Comparison of ENCODE assay signal across 17 cellular contexts in the genomic region with DNA sequence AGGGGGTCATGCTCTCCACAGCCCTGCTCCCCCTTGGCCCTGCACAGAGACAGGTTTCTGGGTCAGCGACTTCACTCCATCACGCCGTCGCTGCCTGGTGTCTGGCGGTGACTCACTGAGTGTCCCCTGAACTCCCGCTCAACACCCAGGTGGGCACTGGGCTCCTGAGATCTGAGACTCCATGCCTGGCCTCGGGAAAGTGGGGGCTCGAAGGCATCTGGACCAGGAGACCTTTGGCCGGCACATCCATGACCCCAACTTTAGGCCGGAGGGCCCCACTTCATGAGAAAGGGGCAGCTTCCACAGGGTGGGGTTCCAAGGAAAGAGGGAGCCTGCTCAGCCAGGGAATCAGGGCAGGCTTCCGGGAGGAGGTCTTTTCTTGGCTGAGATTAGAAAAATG.
DNase-seq lines count a peak whose midpoint lies in the region; ATAC-seq, FAIRE-seq and TF ChIP-seq lines count a peak whose summit lies in the region.
"Had no signal": no experiment of that assay in that cellular context is flagged by ENCODE, and none has a peak within 500 bp of the region (broad histone marks: within the 10 kb centered on the region; RNA-seq: fewer than 3 reads in every experiment).

No MANE protein-coding gene starts in this region.

- H3K36me3 Mint-ChIP-seq in T-helper 2 cell treated with Interferon-gamma antibody and Interleukin-4, amounts not matched to agents 5 μg/mL and 100 μg/mL, for 36 hours (ENCODE audit: low read depth), result no peaks in the 10 kb centered on the region

- H3K9ac ChIP-seq in HepG2 (ENCODE audit: insufficient read depth, low read depth, low read length), result no peak overlapping the region

- no peaks in the 10 kb centered on the region for H3K36me3 ChIP-seq in upper lobe of left lung
- no peaks in the 10 kb centered on the region for H3K36me3 ChIP-seq in HepG2 (replicated peaks in 1 of 2; ENCODE audit: control insufficient read depth in 1 of 2, insufficient read depth in 2 of 2, low read length in 2 of 2)
- H3K36me3 ChIP-seq: HAP-1 had no signal

- no peak for TF ChIP-seq RAD21 in HepG2 (CRISPR knock-in tag; IDR thresholded peaks at IDR 0.05)

- intact Hi-C loops in HepG2 (cut with micrococcal nuclease; ENCODE audit: unreplicated experiment), result no loop called here

- no peak for DNase-seq in T-helper 2 cell treated with Interferon-gamma antibody and Interleukin-4, amounts not matched to agents 5 μg/mL and 100 μg/mL, for 36 hours (ENCODE audit: low spot score)
- DNase-seq in T-helper 2 cell (no peak), RCC 7860 (ENCODE audit: low spot score) (peak; percentile 6), left kidney (ENCODE audit: low read depth, low spot score) (peak; percentile 45), retina (peak; percentile 52), upper lobe of left lung (no peak), HepG2 (ENCODE audit: low spot score) (no peak), D341Med (ENCODE audit: low spot score) (no peak)
- DNase-seq: C1 segment of cervical spinal cord, NCI-H446, NCI-H774 had no signal

- H3K9me3 ChIP-seq in upper lobe of left lung, result no peaks in the 10 kb centered on the region
- no peaks in the 10 kb centered on the region for H3K9me3 ChIP-seq in HepG2 (ENCODE audit: low read length)
- H3K9me3 ChIP-seq: A549, HAP-1 had no signal

- peak overlapping the region; percentile 28 for H3K27ac Mint-ChIP-seq in T-helper 2 cell treated with Interferon-gamma antibody and Interleukin-4, amounts not matched to agents 5 μg/mL and 100 μg/mL, for 36 hours

- no peak overlapping the region for H3K27ac ChIP-seq in upper lobe of left lung
- no peak overlapping the region for H3K27ac ChIP-seq in HepG2 (ENCODE audit: extremely low read length, insufficient read depth, low read length)
- H3K27ac ChIP-seq: A549, HL-60, PC-9 had no signal

- POLR2A ChIA-PET in HepG2 (lab: Yijun Ruan, JAX), result no interaction called here

- H3K4me2 ChIP-seq in HepG2 (ENCODE audit: low read depth, low read length), result no peak overlapping the region
- H3K4me2 ChIP-seq: PC-9 had no signal

- no peak overlapping the region for H2AFZ ChIP-seq in HepG2 (ENCODE audit: low read length)
- H2AFZ ChIP-seq: PC-9 had no signal

- FAIRE-seq in RCC 7860 (lab: Jason Lieb, UNC) (no peak), HepG2 (lab: Jason Lieb, UNC) (no peak)
- FAIRE-seq: A549, G401.6, HTR-8/SVneo had no signal

- H3K27me3 ChIP-seq in upper lobe of left lung (peaks cover 0 to 15% (median 5%) of the 10 kb centered on the region in 4 donors), HepG2 (ENCODE audit: control insufficient read depth in 1 of 2, insufficient read depth in 2 of 2, low read length in 2 of 2) (peaks cover 5 to 19% of the 10 kb centered on the region in 2 experiments)

- H3K79me2 ChIP-seq in HepG2 (ENCODE audit: insufficient read depth, low read length), result no peaks in the 10 kb centered on the region

- TF ChIP-seq CTCF in upper lobe of left lung (IDR thresholded peaks at IDR 0.05) (no peak), HepG2 (CRISPR knock-in tag; IDR thresholded peaks at IDR 0.05) (no peak)

- no peak overlapping the region for H3K4me3 Mint-ChIP-seq in T-helper 2 cell treated with Interferon-gamma antibody and Interleukin-4, amounts not matched to agents 5 μg/mL and 100 μg/mL, for 36 hours

- TF ChIP-seq POLR2A in upper lobe of left lung (IDR thresholded peaks at IDR 0.05) (no peak), HepG2 (IDR thresholded peaks at IDR 0.05; ENCODE audit: insufficient read depth in 1 of 2, low read depth in 2 of 2, low read length in 2 of 2) (no peak)

- CTCF ChIA-PET in HepG2 (lab: Yijun Ruan, JAX; ENCODE audit: low intra/inter-chr PET ratio, low total read pairs), result no interaction called here

- H4K20me1 ChIP-seq in HepG2 (ENCODE audit: insufficient read depth, low read length), result no peaks in the 10 kb centered on the region

- H3K4me1 ChIP-seq in upper lobe of left lung, result peaks cover 0 to 13% (median 5%) of the 10 kb centered on the region in 4 donors
- H3K4me1 ChIP-seq in HepG2 (ENCODE audit: insufficient read depth, low read length), result no peaks in the 10 kb centered on the region
- H3K4me1 ChIP-seq: HAP-1 had no signal

- no TSS peak for BruUV-seq in HepG2 (replicated peaks; lab: Mats Ljungman, UMichigan)

- ATAC-seq in upper lobe of left lung (ENCODE audit: low FRiP score in 2 of 2), result no peak
- no peak for ATAC-seq in HepG2

- no peaks in the 10 kb centered on the region for H3K27me3 Mint-ChIP-seq in T-helper 2 cell treated with Interferon-gamma antibody and Interleukin-4, amounts not matched to agents 5 μg/mL and 100 μg/mL, for 36 hours (ENCODE audit: low read depth)

- in situ Hi-C loops in HepG2 (cut with HindIII; ENCODE audit: extremely low pct_ligation_motif_present, low pct_unique_long_range_greater_than_20kb), result loop anchor here (10.0 kb wide), 1 partner anchor 268 kb away; no protein-coding TSS in a partner anchor

- TF ChIP-seq EP300 in upper lobe of left lung (IDR thresholded peaks at IDR 0.05), result no peak
- TF ChIP-seq EP300 in HepG2 (IDR thresholded peaks at IDR 0.05; ENCODE audit: low read depth in 2 of 2, low read length in 2 of 2), result no peak
- no peak for TF ChIP-seq EP300 in HepG2 (CRISPR knock-in tag; IDR thresholded peaks at IDR 0.05; ENCODE audit: borderline replicate concordance)

- peaks cover 6% of the 10 kb centered on the region for H3K4me1 Mint-ChIP-seq in T-helper 2 cell treated with Interferon-gamma antibody and Interleukin-4, amounts not matched to agents 5 μg/mL and 100 μg/mL, for 36 hours (ENCODE audit: low read depth)

- H3K4me3 ChIP-seq in upper lobe of left lung (no peak overlapping the region), HepG2 (replicated peaks in 1 of 3; ENCODE audit: insufficient read depth in 1 of 3, low read depth in 2 of 3, low read length in 3 of 3) (no peak overlapping the region)
- H3K4me3 ChIP-seq: A549, HAP-1, PC-9 had no signal

- H3K9me3 Mint-ChIP-seq in T-helper 2 cell treated with Interferon-gamma antibody and Interleukin-4, amounts not matched to agents 5 μg/mL and 100 μg/mL, for 36 hours, result no peaks in the 10 kb centered on the region

- WGBS in upper lobe of left lung, 2 donors, result 79 to 83% methylated on average over 10 to 11 of the region's 11 CpGs
- WGBS in HepG2 (ENCODE audit: low lambda C conversion rate), result 0% methylated on average over 5 of the region's 11 CpGs

TF ChIP-seq in HepG2, 621 proteins besides CTCF, POLR2A, EP300 and RAD21:
- TF ChIP-seq HNF4A (CRISPR knock-in tag; IDR thresholded peaks at IDR 0.05) (no peak), PLRG1 (conservative IDR thresholded peaks at IDR 0.05) (no peak), ZNF350 (CRISPR knock-in tag; IDR thresholded peaks at IDR 0.05; ENCODE audit: borderline replicate concordance, low read depth) (no peak), CCAR2 (optimal IDR thresholded peaks at IDR 0.05; ENCODE audit: low read depth, low read length) (no peak), ZNF138 (CRISPR knock-in tag; IDR thresholded peaks at IDR 0.05; ENCODE audit: low read depth) (no peak), KLF16 (CRISPR knock-in tag; IDR thresholded peaks at IDR 0.05) (no peak), GFI1 (CRISPR knock-in tag; IDR thresholded peaks at IDR 0.05; ENCODE audit: borderline replicate concordance) (no peak), KMT2B (CRISPR knock-in tag; IDR thresholded peaks at IDR 0.05) (no peak), RNF2 (conservative IDR thresholded peaks at IDR 0.05; ENCODE audit: low read depth) (no peak), IKZF4 (CRISPR knock-in tag; IDR thresholded peaks at IDR 0.05; ENCODE audit: borderline replicate concordance, low read depth, not compliant biosample characterization) (no peak)
- TF ChIP-seq, protein P1, sequence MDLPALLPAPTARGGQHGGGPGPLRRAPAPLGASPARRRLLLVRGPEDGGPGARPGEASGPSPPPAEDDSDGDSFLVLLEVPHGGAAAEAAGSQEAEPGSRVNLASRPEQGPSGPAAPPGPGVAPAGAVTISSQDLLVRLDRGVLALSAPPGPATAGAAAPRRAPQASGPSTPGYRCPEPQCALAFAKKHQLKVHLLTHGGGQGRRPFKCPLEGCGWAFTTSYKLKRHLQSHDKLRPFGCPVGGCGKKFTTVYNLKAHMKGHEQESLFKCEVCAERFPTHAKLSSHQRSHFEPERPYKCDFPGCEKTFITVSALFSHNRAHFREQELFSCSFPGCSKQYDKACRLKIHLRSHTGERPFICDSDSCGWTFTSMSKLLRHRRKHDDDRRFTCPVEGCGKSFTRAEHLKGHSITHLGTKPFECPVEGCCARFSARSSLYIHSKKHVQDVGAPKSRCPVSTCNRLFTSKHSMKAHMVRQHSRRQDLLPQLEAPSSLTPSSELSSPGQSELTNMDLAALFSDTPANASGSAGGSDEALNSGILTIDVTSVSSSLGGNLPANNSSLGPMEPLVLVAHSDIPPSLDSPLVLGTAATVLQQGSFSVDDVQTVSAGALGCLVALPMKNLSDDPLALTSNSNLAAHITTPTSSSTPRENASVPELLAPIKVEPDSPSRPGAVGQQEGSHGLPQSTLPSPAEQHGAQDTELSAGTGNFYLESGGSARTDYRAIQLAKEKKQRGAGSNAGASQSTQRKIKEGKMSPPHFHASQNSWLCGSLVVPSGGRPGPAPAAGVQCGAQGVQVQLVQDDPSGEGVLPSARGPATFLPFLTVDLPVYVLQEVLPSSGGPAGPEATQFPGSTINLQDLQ (CRISPR knock-in tag; IDR thresholded peaks at IDR 0.05), result no peak
- TF ChIP-seq, protein P2, sequence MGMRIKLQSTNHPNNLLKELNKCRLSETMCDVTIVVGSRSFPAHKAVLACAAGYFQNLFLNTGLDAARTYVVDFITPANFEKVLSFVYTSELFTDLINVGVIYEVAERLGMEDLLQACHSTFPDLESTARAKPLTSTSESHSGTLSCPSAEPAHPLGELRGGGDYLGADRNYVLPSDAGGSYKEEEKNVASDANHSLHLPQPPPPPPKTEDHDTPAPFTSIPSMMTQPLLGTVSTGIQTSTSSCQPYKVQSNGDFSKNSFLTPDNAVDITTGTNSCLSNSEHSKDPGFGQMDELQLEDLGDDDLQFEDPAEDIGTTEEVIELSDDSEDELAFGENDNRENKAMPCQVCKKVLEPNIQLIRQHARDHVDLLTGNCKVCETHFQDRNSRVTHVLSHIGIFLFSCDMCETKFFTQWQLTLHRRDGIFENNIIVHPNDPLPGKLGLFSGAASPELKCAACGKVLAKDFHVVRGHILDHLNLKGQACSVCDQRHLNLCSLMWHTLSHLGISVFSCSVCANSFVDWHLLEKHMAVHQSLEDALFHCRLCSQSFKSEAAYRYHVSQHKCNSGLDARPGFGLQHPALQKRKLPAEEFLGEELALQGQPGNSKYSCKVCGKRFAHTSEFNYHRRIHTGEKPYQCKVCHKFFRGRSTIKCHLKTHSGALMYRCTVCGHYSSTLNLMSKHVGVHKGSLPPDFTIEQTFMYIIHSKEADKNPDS (CRISPR knock-in tag; IDR thresholded peaks at IDR 0.05), result no peak

Comparison
In these comparisons a context has a peak if more than half of its experiments do, and no peak if none do; other contexts are left out.
1. DNase-seq: peak in RCC 7860 (single experiment), left kidney (single experiment) and retina (single experiment); none in T-helper 2 cell treated with Interferon-gamma antibody and Interleukin-4, amounts not matched to agents 5 μg/mL and 100 μg/mL, for 36 hours (single experiment), T-helper 2 cell (0 of 5), upper lobe of left lung (0 of 2), HepG2 (single experiment) and D341Med (single experiment).